In the genomic region with DNA sequence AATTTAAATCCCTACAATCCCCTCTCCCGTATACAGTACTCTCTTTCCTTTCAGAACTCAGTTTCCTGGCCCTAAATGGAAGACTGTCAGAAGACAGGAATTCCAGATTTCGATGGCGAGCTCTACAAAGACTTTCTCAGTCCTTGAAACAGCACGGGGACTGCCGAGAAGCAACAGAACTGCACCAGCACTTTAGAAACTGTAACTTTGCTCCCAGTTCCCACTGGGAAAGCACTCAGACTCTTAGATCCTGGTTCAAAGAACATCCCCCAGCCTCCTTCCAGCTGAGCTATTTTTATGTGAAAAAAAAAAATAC, we compare ENCODE assay signal across 10 cellular contexts. TPM values are rescaled to one million over a fixed set of nuclear protein-coding genes. Genes with fewer than 3 reads are reported as not detected.
DNase-seq lines count a peak whose midpoint lies in the region; ATAC-seq and TF ChIP-seq lines count a peak whose summit lies in the region.
"Had no signal": no experiment of that assay in that cellular context is flagged by ENCODE, and none has a peak within 500 bp of the region (broad histone marks: within the 10 kb centered on the region; RNA-seq: fewer than 3 reads in every experiment).

No MANE protein-coding gene starts in this region.

- peaks cover 1% of the 10 kb centered on the region for H3K27me3 Mint-ChIP-seq in activated CD4-positive, alpha-beta T cell treated with anti-CD3 and anti-CD28 coated beads, Interleukin-2, amount 10 ng/mL, durations not matched to agents 24 days and 14 days

- no peak for ATAC-seq in lower lobe of right lung
- no peak for ATAC-seq in left lobe of liver

- WGBS in mammary epithelial cell (ENCODE audit: low coverage, missing lambda C conversion rate): 0% methylated on average over 5 of the region's 5 CpGs
- WGBS in thymus: 92% methylated on average over 5 of the region's 5 CpGs

- H3K9me3 ChIP-seq in mammary epithelial cell (replicated peaks; ENCODE audit: insufficient read depth, low read length): no peaks in the 10 kb centered on the region
- H3K9me3 ChIP-seq in lower lobe of right lung: no peaks in the 10 kb centered on the region
- no peaks in the 10 kb centered on the region for H3K9me3 ChIP-seq in thymus (ENCODE audit: control insufficient read depth)

- peak overlapping the region; percentile 89 for H3K27ac ChIP-seq in mammary epithelial cell (ENCODE audit: insufficient read depth, low read depth, low read length)
- peak overlapping the region; percentile 91 for H3K27ac ChIP-seq in lower lobe of right lung
- peak overlapping the region; percentile 43 for H3K27ac ChIP-seq in thymus (ENCODE audit: low read depth)

- CTCF ChIA-PET in mammary epithelial cell (lab: Charles Lee; ENCODE audit: low non-redundant PET): interaction anchor here (0.6 to 1.9 kb wide), 2 partner anchors 35 to 275 kb away, joined by 3 to 14 read pairs; a partner anchor contains a TSS

- H3K4me1 ChIP-seq in mammary epithelial cell (ENCODE audit: insufficient read depth, low read length) (peaks cover 40% of the 10 kb centered on the region), lower lobe of right lung (peaks cover 87% of the 10 kb centered on the region), thymus (ENCODE audit: control insufficient read depth, insufficient read depth, low read length) (no peaks in the 10 kb centered on the region)

- TF ChIP-seq CTCF in mammary epithelial cell (conservative IDR thresholded peaks at IDR 0.05 in 1 of 2, IDR thresholded peaks at IDR 0.05 in 1 of 2; ENCODE audit: extremely low read depth in 1 of 2, insufficient read depth in 1 of 2, low read depth in 1 of 2, low read length in 2 of 2): no peak
- no peak for TF ChIP-seq CTCF in lower lobe of right lung (IDR thresholded peaks at IDR 0.05)

- peaks cover 68% of the 10 kb centered on the region for H3K79me2 ChIP-seq in mammary epithelial cell (ENCODE audit: insufficient read depth, low read length)

- peak overlapping the region; percentile 92 for H3K4me2 ChIP-seq in mammary epithelial cell (ENCODE audit: insufficient read depth, low read depth, low read length)

- H3K9ac ChIP-seq in mammary epithelial cell (ENCODE audit: insufficient read depth, low read length): peak overlapping the region; percentile 95

- no peak for DNase-seq in activated CD4-positive, alpha-beta T cell treated with anti-CD3 and anti-CD28 coated beads, Interleukin-2, amount 10 ng/mL, durations not matched to agents 24 days and 14 days
- DNase-seq in activated CD4-positive, alpha-beta T cell treated with anti-CD3 and anti-CD28 coated beads for 4 hours: no peak
- DNase-seq in mammary epithelial cell: no peak
- DNase-seq in lower lobe of right lung: no peak
- DNase-seq in 8988T: no peak
- DNase-seq in NCI-H446 treated with DMSO at 0.1 percent for 48 hours (lab: John Stamatoyannopoulos, UW): no peak
- no peak for DNase-seq in left lobe of liver (ENCODE audit: low spot score)
- DNase-seq: AML-193 had no signal

- peak overlapping the region; percentile 88 for H3K4me3 Mint-ChIP-seq in activated CD4-positive, alpha-beta T cell treated with anti-CD3 and anti-CD28 coated beads, Interleukin-2, amount 10 ng/mL, durations not matched to agents 24 days and 14 days

- H3K27ac Mint-ChIP-seq in activated CD4-positive, alpha-beta T cell treated with anti-CD3 and anti-CD28 coated beads, Interleukin-2, amount 10 ng/mL, durations not matched to agents 24 days and 14 days: peak overlapping the region; percentile 90
- H3K27ac Mint-ChIP-seq: memory B cell had no signal

- dilution Hi-C loops in mammary epithelial cell (cut with HindIII; ENCODE audit: low sequenced_read_pairs): loop anchor here (5.0 to 10.0 kb wide), 4 partner anchors 36 to 149 kb away; a partner anchor contains a TSS

- no TSS peak for BruUV-seq in mammary epithelial cell (replicated peaks; lab: Mats Ljungman, UMichigan)

- H3K4me3 ChIP-seq in mammary epithelial cell (replicated peaks in 1 of 3; ENCODE audit: insufficient read depth in 1 of 3, low read depth in 2 of 3, low read length in 3 of 3): peak overlapping the region; percentile 58 to 85 (median 66)
- peak overlapping the region; percentile 90 for H3K4me3 ChIP-seq in lower lobe of right lung
- H3K4me3 ChIP-seq in thymus (ENCODE audit: low read length): no peak overlapping the region

- H2AFZ ChIP-seq in mammary epithelial cell (ENCODE audit: low read depth, low read length): no peak overlapping the region

- H3K36me3 Mint-ChIP-seq in activated CD4-positive, alpha-beta T cell treated with anti-CD3 and anti-CD28 coated beads, Interleukin-2, amount 10 ng/mL, durations not matched to agents 24 days and 14 days (ENCODE audit: low read depth): peaks cover 10% of the 10 kb centered on the region
- H3K36me3 Mint-ChIP-seq: memory B cell had no signal

- in situ Hi-C loops in mammary epithelial cell (cut with MboI; ENCODE audit: low sequenced_read_pairs in 2 of 2): loop anchor here in 1 of 2 donors (10.0 kb wide), 1 partner anchor 49 kb away; no protein-coding TSS in a partner anchor

- no peaks in the 10 kb centered on the region for H3K27me3 ChIP-seq in mammary epithelial cell (ENCODE audit: insufficient read depth, low read length)
- no peaks in the 10 kb centered on the region for H3K27me3 ChIP-seq in lower lobe of right lung (ENCODE audit: low read depth)
- H3K27me3 ChIP-seq in thymus (ENCODE audit: control insufficient read depth, insufficient read depth): no peaks in the 10 kb centered on the region

- H3K4me1 Mint-ChIP-seq in activated CD4-positive, alpha-beta T cell treated with anti-CD3 and anti-CD28 coated beads, Interleukin-2, amount 10 ng/mL, durations not matched to agents 24 days and 14 days: peaks cover 60% of the 10 kb centered on the region

- intact Hi-C loops in activated CD4-positive, alpha-beta T cell treated with anti-CD3 and anti-CD28 coated beads, Interleukin-2, amount 10 ng/mL, durations not matched to agents 24 days and 14 days (cut with micrococcal nuclease): loop anchor here (10.0 kb wide), 1 partner anchor 149 kb away; a partner anchor contains a TSS
- intact Hi-C loops in mammary epithelial cell (cut with micrococcal nuclease): loop anchor here (1.0 kb wide), 3 partner anchors 28 to 62 kb away; a partner anchor contains a TSS
- intact Hi-C loops in lower lobe of right lung (cut with DNase I): no loop called here

- no peaks in the 10 kb centered on the region for H3K9me3 Mint-ChIP-seq in activated CD4-positive, alpha-beta T cell treated with anti-CD3 and anti-CD28 coated beads, Interleukin-2, amount 10 ng/mL, durations not matched to agents 24 days and 14 days
- H3K9me3 Mint-ChIP-seq: memory B cell had no signal

- H4K20me1 ChIP-seq in mammary epithelial cell (ENCODE audit: insufficient read depth, low read length): no peaks in the 10 kb centered on the region

- no peaks in the 10 kb centered on the region for H3K36me3 ChIP-seq in mammary epithelial cell (ENCODE audit: insufficient read depth, low read length)
- peaks cover 5% of the 10 kb centered on the region for H3K36me3 ChIP-seq in lower lobe of right lung
- no peaks in the 10 kb centered on the region for H3K36me3 ChIP-seq in thymus (ENCODE audit: control insufficient read depth, insufficient read depth)

RNA-seq across cellular contexts. Expression of a gene that starts 1.8 kb away (rescaled TPM):
- 48.4 and 51.2 TPM in 2 replicates for total RNA-seq in activated CD4-positive, alpha-beta T cell treated with anti-CD3 and anti-CD28 coated beads, Interleukin-2, amount 10 ng/mL, durations not matched to agents 24 days and 14 days
- total RNA-seq in mammary epithelial cell: 100 to 1,000 TPM; 155 to 477 TPM
- 166 TPM for polyA plus RNA-seq in mammary epithelial cell
- 597 TPM for polyA minus RNA-seq in mammary epithelial cell
- 105 TPM for total RNA-seq in lower lobe of right lung
- 112 TPM for polyA plus RNA-seq in thymus
- total RNA-seq in left lobe of liver: 24.0 TPM

RNA-seq across cellular contexts. Expression of a gene that starts 28.0 kb away (rescaled TPM):
- total RNA-seq in activated CD4-positive, alpha-beta T cell treated with anti-CD3 and anti-CD28 coated beads, Interleukin-2, amount 10 ng/mL, durations not matched to agents 24 days and 14 days: 5,486 and 6,492 TPM in 2 replicates
- total RNA-seq in mammary epithelial cell (1,000 to 10,000 TPM in 1 of 2 donors, under 1 TPM in 1; under 0.01 to 1,580 TPM), lower lobe of right lung (15,469 TPM), left lobe of liver (3,631 TPM)
- polyA plus RNA-seq in mammary epithelial cell (under 0.01 TPM), thymus (not detected)
- under 0.01 TPM for polyA minus RNA-seq in mammary epithelial cell

RNA-seq across cellular contexts. Expression of a gene that starts 29.4 kb away (rescaled TPM):
- total RNA-seq in activated CD4-positive, alpha-beta T cell treated with anti-CD3 and anti-CD28 coated beads, Interleukin-2, amount 10 ng/mL, durations not matched to agents 24 days and 14 days: 2,196 and 2,563 TPM in 2 replicates
- 1,000 to 10,000 TPM in 1 of 2 donors, under 1 TPM in 1; under 0.01 to 1,952 TPM for total RNA-seq in mammary epithelial cell
- under 0.01 TPM for polyA plus RNA-seq in mammary epithelial cell
- polyA minus RNA-seq in mammary epithelial cell: under 0.01 TPM
- total RNA-seq in lower lobe of right lung: 2,881 TPM
- polyA plus RNA-seq in thymus: not detected
- 1,949 TPM for total RNA-seq in left lobe of liver

RNA-seq across cellular contexts. Expression of a gene that starts 38.4 kb away (rescaled TPM):
- total RNA-seq in activated CD4-positive, alpha-beta T cell treated with anti-CD3 and anti-CD28 coated beads, Interleukin-2, amount 10 ng/mL, durations not matched to agents 24 days and 14 days: 1.1 and 2.5 TPM in 2 replicates
- total RNA-seq in mammary epithelial cell (under 1 TPM; 0.42 to 0.83 TPM), lower lobe of right lung (2.1 TPM), left lobe of liver (3.4 TPM)
- polyA plus RNA-seq in mammary epithelial cell (0.77 TPM), thymus (2.8 TPM)
- polyA minus RNA-seq in mammary epithelial cell: not detected
